21 cellular contexts compared by ENCODE assay signal in genomic region chrX:49960061-49960460, GRCh38. TPM values are rescaled to one million over a fixed set of nuclear protein-coding genes. Genes with fewer than 3 reads are reported as not detected.
DNase-seq lines count a peak whose midpoint lies in the region; FAIRE-seq and TF ChIP-seq lines count a peak whose summit lies in the region.
"Had no signal": no experiment of that assay in that cellular context is flagged by ENCODE, and none has a peak within 500 bp of the region (broad histone marks: within the 10 kb centered on the region; RNA-seq: fewer than 3 reads in every experiment).

No MANE protein-coding gene starts in this region.

- H3K4me1 ChIP-seq in skeletal muscle tissue (ENCODE audit: control insufficient read depth in 3 of 3, insufficient read depth in 3 of 3, low read length in 3 of 3) (peaks cover 4 to 9% (median 9%) of the 10 kb centered on the region in 3 donors), SK-N-SH (ENCODE audit: control insufficient read depth in 1 of 2, insufficient read depth in 2 of 2, low read depth in 1 of 2, low read length in 1 of 2) (no peaks in the 10 kb centered on the region)
- H3K4me1 ChIP-seq: A549 had no signal

- H3K4me3 ChIP-seq in astrocyte of the cerebellum (ENCODE audit: low read depth, low read length) (no peak overlapping the region), skeletal muscle tissue (ENCODE audit: low read length in 3 of 3) (no peak overlapping the region), SK-N-SH (ENCODE audit: low read depth in 2 of 2, low read length in 1 of 2) (no peak overlapping the region)
- H3K4me3 ChIP-seq: A549, MG63 had no signal

- 36% methylated on average over 1 of the region's 1 CpG for WGBS in SK-N-SH (ENCODE audit: low lambda C conversion rate)

- TF ChIP-seq RAD21 in SK-N-SH (IDR thresholded peaks at IDR 0.05; ENCODE audit: low read length), result no peak

- peak overlapping the region; percentile 66 for H3K27ac ChIP-seq in skeletal muscle tissue (ENCODE audit: low read depth, low read length)
- H3K27ac ChIP-seq in SK-N-SH (ENCODE audit: low read depth in 2 of 2, low read length in 1 of 2), result no peak overlapping the region
- H3K27ac ChIP-seq: A549, RWPE1 had no signal

- no peaks in the 10 kb centered on the region for H3K9me3 ChIP-seq in skeletal muscle tissue (ENCODE audit: control insufficient read depth in 3 of 3, low read length in 3 of 3)
- no peaks in the 10 kb centered on the region for H3K9me3 ChIP-seq in SK-N-SH
- H3K9me3 ChIP-seq: A549, MG63 had no signal

- TF ChIP-seq CTCF in astrocyte of the cerebellum (IDR thresholded peaks at IDR 0.05; ENCODE audit: low read depth, low read length, missing control alignments) (no peak), SK-N-SH (IDR thresholded peaks at IDR 0.05) (no peak), GM10266 (IDR thresholded peaks at IDR 0.05; ENCODE audit: control insufficient read depth, insufficient read depth, low read depth, missing control alignments) (no peak)

- no peak overlapping the region for H2AFZ ChIP-seq in SK-N-SH (ENCODE audit: low read depth)

- no peaks in the 10 kb centered on the region for H3K79me2 ChIP-seq in SK-N-SH (ENCODE audit: insufficient read depth)

- H3K27me3 ChIP-seq in skeletal muscle tissue (ENCODE audit: control insufficient read depth in 3 of 3, insufficient read depth in 3 of 3, low read length in 3 of 3) (no peaks in the 10 kb centered on the region), SK-N-SH (ENCODE audit: insufficient read depth) (no peaks in the 10 kb centered on the region)
- H3K27me3 ChIP-seq: MG63 had no signal

- H4K20me1 ChIP-seq in SK-N-SH (ENCODE audit: insufficient read depth), result no peaks in the 10 kb centered on the region

- H3F3A ChIP-seq in SK-N-SH (replicated peaks; ENCODE audit: insufficient read depth), result no peaks in the 10 kb centered on the region

- DNase-seq in NCI-H524 (lab: John Stamatoyannopoulos, UW) (peak; percentile 45 to 82), astrocyte of the cerebellum (ENCODE audit: low read depth) (peak; percentile 31), myocyte (ENCODE audit: low read depth) (peak; percentile 96), urothelium cell line (ENCODE audit: low spot score) (no peak), SK-N-SH (no peak), GM10266 (ENCODE audit: extremely low spot score) (no peak)
- DNase-seq: CD4-positive, CD25-positive, alpha-beta regulatory T cell; EL; GF-D8; H7; HFFc6; Kasumi-1; MG63; NCI-H1417; NCI-H1694 treated with DMSO at 0.1 percent for 48 hours; NCI-H446; NCI-H69; SHP77 treated with DMSO at 0.1 percent for 48 hours had no signal

- CTCF ChIA-PET in SK-N-SH (lab: Yijun Ruan, JAX), result no interaction called here

- POLR2A ChIA-PET in SK-N-SH (lab: Yijun Ruan, JAX), result no interaction called here

- no peak for TF ChIP-seq EP300 in SK-N-SH (IDR thresholded peaks at IDR 0.05; ENCODE audit: borderline replicate concordance in 1 of 2, low read depth in 1 of 2, low read length in 1 of 2)

- in situ Hi-C loops in astrocyte of the cerebellum (cut with HindIII; ENCODE audit: low sequenced_read_pairs), result no loop called here

- H3K36me3 ChIP-seq in skeletal muscle tissue (ENCODE audit: control insufficient read depth in 3 of 3, insufficient read depth in 3 of 3, low read length in 3 of 3) (no peaks in the 10 kb centered on the region), SK-N-SH (replicated peaks in 1 of 2; ENCODE audit: control insufficient read depth in 1 of 2, insufficient read depth in 2 of 2, low read length in 1 of 2) (no peaks in the 10 kb centered on the region)
- H3K36me3 ChIP-seq: MG63 had no signal

- no peak overlapping the region for H3K4me2 ChIP-seq in SK-N-SH
- H3K4me2 ChIP-seq: A549 had no signal

- H3K9ac ChIP-seq in skeletal muscle tissue (ENCODE audit: low read depth in 1 of 3, low read length in 3 of 3), result no peak overlapping the region
- H3K9ac ChIP-seq in SK-N-SH, result no peak overlapping the region

- no peaks in the 10 kb centered on the region for H3K9me2 ChIP-seq in SK-N-SH

- no peak for FAIRE-seq in urothelium cell line (lab: Jason Lieb, UNC)

TF ChIP-seq in SK-N-SH, 30 proteins besides CTCF, POLR2A, EP300 and RAD21:
- no peak for TF ChIP-seq ELF1 (IDR thresholded peaks at IDR 0.05)
- TF ChIP-seq EZH2phosphoT487 (IDR thresholded peaks at IDR 0.05; ENCODE audit: borderline replicate concordance, low read depth), result no peak
- TF ChIP-seq, protein P1, sequence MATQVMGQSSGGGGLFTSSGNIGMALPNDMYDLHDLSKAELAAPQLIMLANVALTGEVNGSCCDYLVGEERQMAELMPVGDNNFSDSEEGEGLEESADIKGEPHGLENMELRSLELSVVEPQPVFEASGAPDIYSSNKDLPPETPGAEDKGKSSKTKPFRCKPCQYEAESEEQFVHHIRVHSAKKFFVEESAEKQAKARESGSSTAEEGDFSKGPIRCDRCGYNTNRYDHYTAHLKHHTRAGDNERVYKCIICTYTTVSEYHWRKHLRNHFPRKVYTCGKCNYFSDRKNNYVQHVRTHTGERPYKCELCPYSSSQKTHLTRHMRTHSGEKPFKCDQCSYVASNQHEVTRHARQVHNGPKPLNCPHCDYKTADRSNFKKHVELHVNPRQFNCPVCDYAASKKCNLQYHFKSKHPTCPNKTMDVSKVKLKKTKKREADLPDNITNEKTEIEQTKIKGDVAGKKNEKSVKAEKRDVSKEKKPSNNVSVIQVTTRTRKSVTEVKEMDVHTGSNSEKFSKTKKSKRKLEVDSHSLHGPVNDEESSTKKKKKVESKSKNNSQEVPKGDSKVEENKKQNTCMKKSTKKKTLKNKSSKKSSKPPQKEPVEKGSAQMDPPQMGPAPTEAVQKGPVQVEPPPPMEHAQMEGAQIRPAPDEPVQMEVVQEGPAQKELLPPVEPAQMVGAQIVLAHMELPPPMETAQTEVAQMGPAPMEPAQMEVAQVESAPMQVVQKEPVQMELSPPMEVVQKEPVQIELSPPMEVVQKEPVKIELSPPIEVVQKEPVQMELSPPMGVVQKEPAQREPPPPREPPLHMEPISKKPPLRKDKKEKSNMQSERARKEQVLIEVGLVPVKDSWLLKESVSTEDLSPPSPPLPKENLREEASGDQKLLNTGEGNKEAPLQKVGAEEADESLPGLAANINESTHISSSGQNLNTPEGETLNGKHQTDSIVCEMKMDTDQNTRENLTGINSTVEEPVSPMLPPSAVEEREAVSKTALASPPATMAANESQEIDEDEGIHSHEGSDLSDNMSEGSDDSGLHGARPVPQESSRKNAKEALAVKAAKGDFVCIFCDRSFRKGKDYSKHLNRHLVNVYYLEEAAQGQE (IDR thresholded peaks at IDR 0.05; ENCODE audit: low read depth, low read length), result no peak
- TF ChIP-seq GATA2 (CRISPR knock-in tag; IDR thresholded peaks at IDR 0.05), result no peak
- no peak for TF ChIP-seq RXRA (IDR thresholded peaks at IDR 0.05; ENCODE audit: borderline replicate concordance, low read depth)

RNA-seq across cellular contexts. Expression of gene CLCN5, which starts 37.7 kb away (rescaled TPM):
- total RNA-seq in myocyte (41.9 and 55.1 TPM in 2 replicates), skeletal muscle tissue (91.3 TPM)
- polyA plus RNA-seq in myocyte (2012), result 7.4 TPM
- polyA plus RNA-seq in SK-N-SH (2012; rRNA removed), result 1.7 and 1.9 TPM in 2 replicates
- polyA plus RNA-seq in SK-N-SH (2012; cell fraction: cytosol; rRNA removed), result 1.5 and 1.7 TPM in 2 replicates
- polyA plus RNA-seq in SK-N-SH (2012; cell fraction: nucleus; rRNA removed), result 1.8 and 3.3 TPM in 2 replicates

Comparison
In these comparisons a context has a peak if more than half of its experiments do, and no peak if none do; other contexts are left out.
1. DNase-seq: peak in NCI-H524 (2 of 2), astrocyte of the cerebellum (single experiment) and myocyte (single experiment); none in urothelium cell line (single experiment), SK-N-SH (single experiment) and GM10266 (single experiment).